12 cellular contexts compared by ENCODE assay signal in genomic region chr1:94755675-94756074, GRCh38.
DNase-seq lines count a peak whose midpoint lies in the region; ATAC-seq, FAIRE-seq and TF ChIP-seq lines count a peak whose summit lies in the region.
"Had no signal": no experiment of that assay in that cellular context is flagged by ENCODE, and none has a peak within 500 bp of the region (broad histone marks: within the 10 kb centered on the region; RNA-seq: fewer than 3 reads in every experiment).

No MANE protein-coding gene starts in this region.

- no peak for ATAC-seq in HG03565 (IDR thresholded peaks at IDR 0.05; ENCODE audit: unreplicated experiment)
- ATAC-seq in activated CD4-positive, alpha-beta T cell treated with anti-CD3 and anti-CD28 coated beads for 36 hours = no peak

- peaks cover 16% of the 10 kb centered on the region for H3K27me3 Mint-ChIP-seq in activated CD4-positive, alpha-beta T cell treated with anti-CD3 and anti-CD28 coated beads for 36 hours

- intact Hi-C loops in activated CD4-positive, alpha-beta T cell treated with anti-CD3 and anti-CD28 coated beads for 36 hours (cut with DNase I, micrococcal nuclease) = no loop called here

- no peak for TF ChIP-seq POLR2A in GM12891 (IDR thresholded peaks at IDR 0.05; ENCODE audit: low read depth, low read length)

- H3K9me3 Mint-ChIP-seq in activated CD4-positive, alpha-beta T cell treated with anti-CD3 and anti-CD28 coated beads for 36 hours (ENCODE audit: low read depth) = no peaks in the 10 kb centered on the region

- no peak overlapping the region for H3K4me3 ChIP-seq in Jurkat, Clone E6-1 (ENCODE audit: low read length)
- H3K4me3 ChIP-seq: PC-9 had no signal

- H3K4me3 Mint-ChIP-seq in activated CD4-positive, alpha-beta T cell treated with anti-CD3 and anti-CD28 coated beads for 36 hours = no peak overlapping the region

- no peaks in the 10 kb centered on the region for H3K36me3 Mint-ChIP-seq in activated CD4-positive, alpha-beta T cell treated with anti-CD3 and anti-CD28 coated beads for 36 hours (ENCODE audit: low read depth)

- CTCF ChIA-PET in activated CD4-positive, alpha-beta T cell treated with anti-CD3 and anti-CD28 coated beads for 36 hours (lab: Charles Lee) = interaction anchor here (1.1 kb wide), 1 partner anchor 277 kb away, joined by 3 read pairs; no protein-coding TSS in a partner anchor

- H3K27ac Mint-ChIP-seq in activated CD4-positive, alpha-beta T cell treated with anti-CD3 and anti-CD28 coated beads for 36 hours = no peak overlapping the region

- DNase-seq in AG08395 (ENCODE audit: low spot score) = peak; percentile 89
- DNase-seq in Jurkat, Clone E6-1 (ENCODE audit: low read depth, low spot score) = peak; percentile 79
- peak; percentile 95 for DNase-seq in brain pericyte (ENCODE audit: low read depth, low spot score)
- DNase-seq in lung microvascular endothelial cell (ENCODE audit: low read depth in 2 of 2) = peak; percentile 79 to 90
- DNase-seq in GM12891 (ENCODE audit: insufficient read length, low spot score) = no peak
- DNase-seq in NCI-H345 treated with DMSO at 0.1 percent for 48 hours (lab: John Stamatoyannopoulos, UW; ENCODE audit: unreplicated experiment) = no peak
- no peak for DNase-seq in activated CD4-positive, alpha-beta T cell treated with anti-CD3 and anti-CD28 coated beads for 36 hours
- DNase-seq: activated effector memory CD4-positive, alpha-beta T cell treated with Interleukin-2 at 50 U/mL for 16 hours; DMS79 treated with DMSO at 0.1 percent for 48 hours; PC-9 had no signal

- POLR2A ChIA-PET in activated CD4-positive, alpha-beta T cell treated with anti-CD3 and anti-CD28 coated beads for 36 hours (lab: Charles Lee) = no interaction called here

- no peak for FAIRE-seq in GM12891 (lab: Jason Lieb, UNC)
- FAIRE-seq: islet of Langerhans had no signal

- H3K4me1 Mint-ChIP-seq in activated CD4-positive, alpha-beta T cell treated with anti-CD3 and anti-CD28 coated beads for 36 hours = peaks cover 4% of the 10 kb centered on the region

TF ChIP-seq in GM12891, 5 proteins besides CTCF, POLR2A, EP300 and RAD21:
- TF ChIP-seq PAX5 (IDR thresholded peaks at IDR 0.05; ENCODE audit: insufficient read depth, low read length, severe bottlenecking) = no peak
- no peak for TF ChIP-seq TAF1 (IDR thresholded peaks at IDR 0.05; ENCODE audit: low read depth, low read length)
- no peak for TF ChIP-seq SPI1 (IDR thresholded peaks at IDR 0.05; ENCODE audit: low read depth, low read length)
- no peak for TF ChIP-seq POU2F2 (IDR thresholded peaks at IDR 0.05; ENCODE audit: low read depth, low read length)
- no peak for TF ChIP-seq POLR2AphosphoS5 (IDR thresholded peaks at IDR 0.05; ENCODE audit: low read depth, low read length)

Comparison
In these comparisons a context has a peak if more than half of its experiments do, and no peak if none do; other contexts are left out.
1. DNase-seq: peak in AG08395 (single experiment), Jurkat, Clone E6-1 (single experiment), brain pericyte (single experiment) and lung microvascular endothelial cell (2 of 2); none in GM12891 (single experiment), NCI-H345 treated with DMSO at 0.1 percent for 48 hours (single experiment) and activated CD4-positive, alpha-beta T cell treated with anti-CD3 and anti-CD28 coated beads for 36 hours (single experiment).